ENCODE assay signal across 1 cellular context in the genomic region with DNA sequence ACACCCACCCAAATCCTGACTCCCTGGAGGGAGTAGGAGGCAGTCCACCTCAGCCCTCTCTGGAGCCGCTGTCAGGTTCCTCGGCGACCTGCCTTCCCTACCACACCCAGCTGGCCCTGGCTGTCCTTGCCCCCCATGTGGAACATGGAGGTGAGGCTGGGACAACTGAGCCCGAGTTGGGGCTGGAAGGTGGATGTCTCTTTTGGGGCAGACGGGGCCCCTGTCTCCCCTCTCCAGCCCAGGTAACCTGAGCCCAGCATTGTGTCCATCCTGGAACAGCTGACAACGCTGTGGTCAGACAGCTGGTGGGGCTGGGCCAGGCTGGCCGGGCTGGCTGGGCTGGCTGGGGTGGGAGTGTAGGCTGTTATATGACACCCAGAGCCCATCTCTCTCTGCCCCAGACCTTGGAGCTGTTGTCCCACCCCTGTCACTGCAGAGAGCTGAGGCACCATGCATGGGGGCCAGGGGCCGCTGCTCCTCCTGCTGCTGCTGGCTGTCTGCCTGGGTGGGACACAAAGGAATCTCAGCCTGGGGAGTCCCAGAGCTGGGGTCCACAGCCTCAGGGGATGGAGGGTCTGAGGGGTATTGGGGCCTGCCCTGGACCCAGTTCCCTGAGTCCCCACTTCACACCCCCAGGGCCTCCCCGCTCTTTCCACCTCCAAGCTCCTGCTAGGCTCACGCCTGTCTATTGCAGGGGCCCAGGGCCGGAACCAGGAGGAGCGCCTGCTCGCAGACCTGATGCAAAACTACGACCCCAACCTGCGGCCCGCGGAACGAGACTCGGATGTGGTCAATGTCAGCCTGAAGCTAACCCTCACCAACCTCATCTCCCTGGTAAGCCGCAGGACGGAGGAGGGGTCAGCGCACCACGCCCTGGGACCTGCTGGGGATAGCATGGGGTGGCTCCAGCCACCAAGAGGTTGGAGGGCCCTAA.
TF ChIP-seq lines count a peak whose summit lies in the region.

A gene with protein sequence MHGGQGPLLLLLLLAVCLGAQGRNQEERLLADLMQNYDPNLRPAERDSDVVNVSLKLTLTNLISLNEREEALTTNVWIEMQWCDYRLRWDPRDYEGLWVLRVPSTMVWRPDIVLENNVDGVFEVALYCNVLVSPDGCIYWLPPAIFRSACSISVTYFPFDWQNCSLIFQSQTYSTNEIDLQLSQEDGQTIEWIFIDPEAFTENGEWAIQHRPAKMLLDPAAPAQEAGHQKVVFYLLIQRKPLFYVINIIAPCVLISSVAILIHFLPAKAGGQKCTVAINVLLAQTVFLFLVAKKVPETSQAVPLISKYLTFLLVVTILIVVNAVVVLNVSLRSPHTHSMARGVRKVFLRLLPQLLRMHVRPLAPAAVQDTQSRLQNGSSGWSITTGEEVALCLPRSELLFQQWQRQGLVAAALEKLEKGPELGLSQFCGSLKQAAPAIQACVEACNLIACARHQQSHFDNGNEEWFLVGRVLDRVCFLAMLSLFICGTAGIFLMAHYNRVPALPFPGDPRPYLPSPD (plus strand): TSS at position 395 of the 934 bp plus-strand sequence. CDS start 56 bp downstream, at position 451.

TF ChIP-seq in WTC11, 78 proteins besides CTCF, POLR2A, EP300 and RAD21 (continued from another document):
- TF ChIP-seq AR (CRISPR knock-in tag; IDR thresholded peaks at IDR 0.05): no peak
TF ChIP-seq in WTC11: peak in this region for 1.
